In the genomic region with DNA sequence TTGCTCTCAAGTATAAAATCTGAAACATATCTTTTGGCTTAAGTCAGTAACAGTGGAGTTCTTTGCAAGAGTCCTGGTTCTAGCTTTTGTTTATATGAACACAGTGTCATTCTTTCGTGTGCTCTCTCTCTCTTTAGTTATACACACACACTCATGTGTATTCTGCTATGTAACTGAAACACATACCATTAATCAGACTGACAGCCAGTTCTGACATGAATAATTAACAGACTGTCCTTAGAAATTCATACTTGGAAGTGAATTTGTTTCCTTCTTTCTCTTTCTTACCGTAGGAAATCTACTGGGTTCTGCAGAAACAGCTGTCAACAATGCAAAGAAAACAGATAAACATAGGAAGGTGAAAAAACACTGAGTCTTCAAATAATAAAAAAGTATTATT, we compare ENCODE assay signal across 2 cellular contexts.
TF ChIP-seq lines count a peak whose summit lies in the region.

No MANE protein-coding gene starts in this region.

TF ChIP-seq in GM12878, 131 proteins besides CTCF, POLR2A, EP300 and RAD21:
- TF ChIP-seq, protein P1, sequence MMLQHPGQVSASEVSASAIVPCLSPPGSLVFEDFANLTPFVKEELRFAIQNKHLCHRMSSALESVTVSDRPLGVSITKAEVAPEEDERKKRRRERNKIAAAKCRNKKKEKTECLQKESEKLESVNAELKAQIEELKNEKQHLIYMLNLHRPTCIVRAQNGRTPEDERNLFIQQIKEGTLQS (IDR thresholded peaks at IDR 0.05; ENCODE audit: borderline replicate concordance, extremely low read depth, low read depth, low read length) = no peak
- TF ChIP-seq, protein P2, sequence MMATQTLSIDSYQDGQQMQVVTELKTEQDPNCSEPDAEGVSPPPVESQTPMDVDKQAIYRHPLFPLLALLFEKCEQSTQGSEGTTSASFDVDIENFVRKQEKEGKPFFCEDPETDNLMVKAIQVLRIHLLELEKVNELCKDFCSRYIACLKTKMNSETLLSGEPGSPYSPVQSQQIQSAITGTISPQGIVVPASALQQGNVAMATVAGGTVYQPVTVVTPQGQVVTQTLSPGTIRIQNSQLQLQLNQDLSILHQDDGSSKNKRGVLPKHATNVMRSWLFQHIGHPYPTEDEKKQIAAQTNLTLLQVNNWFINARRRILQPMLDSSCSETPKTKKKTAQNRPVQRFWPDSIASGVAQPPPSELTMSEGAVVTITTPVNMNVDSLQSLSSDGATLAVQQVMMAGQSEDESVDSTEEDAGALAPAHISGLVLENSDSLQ (IDR thresholded peaks at IDR 0.05) = peak; percentile 72; the same call in 1 of the 2 replicates

TF ChIP-seq in WTC11, 78 proteins besides CTCF, POLR2A, EP300 and RAD21:
- TF ChIP-seq TP53 (CRISPR knock-in tag; IDR thresholded peaks at IDR 0.05) = no peak
- TF ChIP-seq, protein P3, sequence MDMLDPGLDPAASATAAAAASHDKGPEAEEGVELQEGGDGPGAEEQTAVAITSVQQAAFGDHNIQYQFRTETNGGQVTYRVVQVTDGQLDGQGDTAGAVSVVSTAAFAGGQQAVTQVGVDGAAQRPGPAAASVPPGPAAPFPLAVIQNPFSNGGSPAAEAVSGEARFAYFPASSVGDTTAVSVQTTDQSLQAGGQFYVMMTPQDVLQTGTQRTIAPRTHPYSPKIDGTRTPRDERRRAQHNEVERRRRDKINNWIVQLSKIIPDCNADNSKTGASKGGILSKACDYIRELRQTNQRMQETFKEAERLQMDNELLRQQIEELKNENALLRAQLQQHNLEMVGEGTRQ (CRISPR knock-in tag; IDR thresholded peaks at IDR 0.05) = no peak
- TF ChIP-seq, protein P4, sequence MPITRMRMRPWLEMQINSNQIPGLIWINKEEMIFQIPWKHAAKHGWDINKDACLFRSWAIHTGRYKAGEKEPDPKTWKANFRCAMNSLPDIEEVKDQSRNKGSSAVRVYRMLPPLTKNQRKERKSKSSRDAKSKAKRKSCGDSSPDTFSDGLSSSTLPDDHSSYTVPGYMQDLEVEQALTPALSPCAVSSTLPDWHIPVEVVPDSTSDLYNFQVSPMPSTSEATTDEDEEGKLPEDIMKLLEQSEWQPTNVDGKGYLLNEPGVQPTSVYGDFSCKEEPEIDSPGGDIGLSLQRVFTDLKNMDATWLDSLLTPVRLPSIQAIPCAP (CRISPR knock-in tag; IDR thresholded peaks at IDR 0.05) = no peak
